ENCODE assay signal across 10 cellular contexts in the genomic region with DNA sequence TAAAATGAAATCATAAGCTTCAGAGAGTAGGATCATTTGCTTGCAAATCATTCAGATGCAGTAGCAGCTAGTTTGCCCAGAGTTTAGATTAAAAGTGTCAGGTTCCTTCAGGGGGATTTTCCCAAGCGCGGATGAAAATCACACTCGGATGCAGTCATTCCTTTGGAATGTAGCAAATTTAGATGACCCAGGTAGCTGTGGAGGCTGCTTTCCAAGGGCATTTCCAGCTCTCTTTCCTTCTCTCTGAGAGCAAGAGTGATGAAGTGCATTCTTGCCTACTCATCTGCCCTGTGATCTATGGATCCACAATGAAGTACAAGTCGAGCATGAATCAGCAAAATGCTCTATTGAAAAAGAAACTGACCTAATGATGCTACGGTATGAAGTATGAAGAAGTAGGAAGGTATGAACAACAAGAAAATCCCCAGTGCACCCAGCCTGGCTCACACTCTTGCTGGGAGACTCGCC.
A peak's percentile ranks its signal among the peaks of the same experiment; 100 is the strongest.
DNase-seq lines count a peak whose midpoint lies in the region; ATAC-seq and TF ChIP-seq lines count a peak whose summit lies in the region.
"Had no signal": no experiment of that assay in that cellular context is flagged by ENCODE, and none has a peak within 500 bp of the region (broad histone marks: within the 10 kb centered on the region; RNA-seq: fewer than 3 reads in every experiment).

No MANE protein-coding gene starts in this region.

- H3K4me3 ChIP-seq in thyroid gland (replicated peaks in 1 of 3): no peak overlapping the region
- H3K4me3 ChIP-seq: SK-N-MC had no signal

- peak overlapping the region; percentile 23 for H3K27ac Mint-ChIP-seq in WTC11

- H3K9me3 ChIP-seq in thyroid gland: no peaks in the 10 kb centered on the region

- ATAC-seq in WTC11: peak; percentile 79

- no peaks in the 10 kb centered on the region for H3K36me3 ChIP-seq in thyroid gland

- peak; percentile 70 for DNase-seq in HK-2 (ENCODE audit: unreplicated experiment)
- DNase-seq in WTC11 (ENCODE audit: low spot score): no peak
- peak; percentile 52 for DNase-seq in iPS DF 19.7 (ENCODE audit: low read depth, low spot score)
- peak; percentile 49 to 54 for DNase-seq in thyroid gland
- DNase-seq in stimulated activated CD4-positive, alpha-beta T cell treated with anti-CD3 and anti-CD28 coated beads, Interleukin-12 subunit alpha, Interleukin-12 subunit beta, amount 100 ng/mL, for 4 hours: no peak
- no peak for DNase-seq in activated CD4-positive, CD25-positive, alpha-beta regulatory T cell (lab: John Stamatoyannopoulos, UW)
- DNase-seq in DMS153 (lab: John Stamatoyannopoulos, UW): no peak
- DNase-seq: activated gamma-delta T cell; stimulated activated CD4-positive, alpha-beta T cell treated with anti-CD3 and anti-CD28 coated beads, Interleukin-4, amount 100 ng/mL, for 24 hours had no signal

- intact Hi-C loops in thyroid gland (cut with DNase I): no loop called here

- H3K4me1 ChIP-seq in thyroid gland: peaks cover 9 to 17% of the 10 kb centered on the region in 2 donors

- no peak overlapping the region for H3K4me3 Mint-ChIP-seq in WTC11

- H3K27ac ChIP-seq in thyroid gland: peak overlapping the region in 2 of 3 donors; percentile 25 to 51
- H3K27ac ChIP-seq: SK-N-MC had no signal

- CTCF ChIA-PET in WTC11 (lab: Charles Lee): interaction anchor here (1.5 kb wide), 1 partner anchor 200 kb away, joined by 5 read pairs; a partner anchor contains a TSS

- TF ChIP-seq POLR2A in thyroid gland (IDR thresholded peaks at IDR 0.05): no peak

- peaks cover 9% of the 10 kb centered on the region for H3K9me3 Mint-ChIP-seq in WTC11

- H3K27me3 ChIP-seq in thyroid gland: no peaks in the 10 kb centered on the region

- 26 to 33% methylated on average over 6 of the region's 6 CpGs for WGBS in thyroid gland, 2 donors

- POLR2A ChIA-PET in WTC11 (lab: Charles Lee): no interaction called here

- no peak for TF ChIP-seq CTCF in WTC11 (IDR thresholded peaks at IDR 0.05)
- no peak for TF ChIP-seq CTCF in thyroid gland (IDR thresholded peaks at IDR 0.05)

- H3K27me3 Mint-ChIP-seq in WTC11 (ENCODE audit: low read depth): no peaks in the 10 kb centered on the region

- no peaks in the 10 kb centered on the region for H3K36me3 Mint-ChIP-seq in WTC11

- H3K4me1 Mint-ChIP-seq in WTC11: peaks cover 11% of the 10 kb centered on the region

TF ChIP-seq in WTC11, 78 proteins besides CTCF, POLR2A, EP300 and RAD21:
- no peak for TF ChIP-seq CREM (CRISPR knock-in tag; IDR thresholded peaks at IDR 0.05)
- TF ChIP-seq, protein P1, sequence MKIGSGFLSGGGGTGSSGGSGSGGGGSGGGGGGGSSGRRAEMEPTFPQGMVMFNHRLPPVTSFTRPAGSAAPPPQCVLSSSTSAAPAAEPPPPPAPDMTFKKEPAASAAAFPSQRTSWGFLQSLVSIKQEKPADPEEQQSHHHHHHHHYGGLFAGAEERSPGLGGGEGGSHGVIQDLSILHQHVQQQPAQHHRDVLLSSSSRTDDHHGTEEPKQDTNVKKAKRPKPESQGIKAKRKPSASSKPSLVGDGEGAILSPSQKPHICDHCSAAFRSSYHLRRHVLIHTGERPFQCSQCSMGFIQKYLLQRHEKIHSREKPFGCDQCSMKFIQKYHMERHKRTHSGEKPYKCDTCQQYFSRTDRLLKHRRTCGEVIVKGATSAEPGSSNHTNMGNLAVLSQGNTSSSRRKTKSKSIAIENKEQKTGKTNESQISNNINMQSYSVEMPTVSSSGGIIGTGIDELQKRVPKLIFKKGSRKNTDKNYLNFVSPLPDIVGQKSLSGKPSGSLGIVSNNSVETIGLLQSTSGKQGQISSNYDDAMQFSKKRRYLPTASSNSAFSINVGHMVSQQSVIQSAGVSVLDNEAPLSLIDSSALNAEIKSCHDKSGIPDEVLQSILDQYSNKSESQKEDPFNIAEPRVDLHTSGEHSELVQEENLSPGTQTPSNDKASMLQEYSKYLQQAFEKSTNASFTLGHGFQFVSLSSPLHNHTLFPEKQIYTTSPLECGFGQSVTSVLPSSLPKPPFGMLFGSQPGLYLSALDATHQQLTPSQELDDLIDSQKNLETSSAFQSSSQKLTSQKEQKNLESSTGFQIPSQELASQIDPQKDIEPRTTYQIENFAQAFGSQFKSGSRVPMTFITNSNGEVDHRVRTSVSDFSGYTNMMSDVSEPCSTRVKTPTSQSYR (CRISPR knock-in tag; IDR thresholded peaks at IDR 0.05): no peak
- no peak for TF ChIP-seq ZNF121 (CRISPR knock-in tag; IDR thresholded peaks at IDR 0.05)
- TF ChIP-seq TEAD4 (CRISPR knock-in tag; IDR thresholded peaks at IDR 0.05): no peak
- TF ChIP-seq FOXJ3 (CRISPR knock-in tag; IDR thresholded peaks at IDR 0.05; ENCODE audit: borderline replicate concordance): no peak
- TF ChIP-seq, protein P2, sequence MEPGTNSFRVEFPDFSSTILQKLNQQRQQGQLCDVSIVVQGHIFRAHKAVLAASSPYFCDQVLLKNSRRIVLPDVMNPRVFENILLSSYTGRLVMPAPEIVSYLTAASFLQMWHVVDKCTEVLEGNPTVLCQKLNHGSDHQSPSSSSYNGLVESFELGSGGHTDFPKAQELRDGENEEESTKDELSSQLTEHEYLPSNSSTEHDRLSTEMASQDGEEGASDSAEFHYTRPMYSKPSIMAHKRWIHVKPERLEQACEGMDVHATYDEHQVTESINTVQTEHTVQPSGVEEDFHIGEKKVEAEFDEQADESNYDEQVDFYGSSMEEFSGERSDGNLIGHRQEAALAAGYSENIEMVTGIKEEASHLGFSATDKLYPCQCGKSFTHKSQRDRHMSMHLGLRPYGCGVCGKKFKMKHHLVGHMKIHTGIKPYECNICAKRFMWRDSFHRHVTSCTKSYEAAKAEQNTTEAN (CRISPR knock-in tag; IDR thresholded peaks at IDR 0.05): no peak
- TF ChIP-seq, protein P3, sequence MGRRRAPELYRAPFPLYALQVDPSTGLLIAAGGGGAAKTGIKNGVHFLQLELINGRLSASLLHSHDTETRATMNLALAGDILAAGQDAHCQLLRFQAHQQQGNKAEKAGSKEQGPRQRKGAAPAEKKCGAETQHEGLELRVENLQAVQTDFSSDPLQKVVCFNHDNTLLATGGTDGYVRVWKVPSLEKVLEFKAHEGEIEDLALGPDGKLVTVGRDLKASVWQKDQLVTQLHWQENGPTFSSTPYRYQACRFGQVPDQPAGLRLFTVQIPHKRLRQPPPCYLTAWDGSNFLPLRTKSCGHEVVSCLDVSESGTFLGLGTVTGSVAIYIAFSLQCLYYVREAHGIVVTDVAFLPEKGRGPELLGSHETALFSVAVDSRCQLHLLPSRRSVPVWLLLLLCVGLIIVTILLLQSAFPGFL (CRISPR knock-in tag; IDR thresholded peaks at IDR 0.05; ENCODE audit: borderline replicate concordance): no peak
- TF ChIP-seq, protein P4, sequence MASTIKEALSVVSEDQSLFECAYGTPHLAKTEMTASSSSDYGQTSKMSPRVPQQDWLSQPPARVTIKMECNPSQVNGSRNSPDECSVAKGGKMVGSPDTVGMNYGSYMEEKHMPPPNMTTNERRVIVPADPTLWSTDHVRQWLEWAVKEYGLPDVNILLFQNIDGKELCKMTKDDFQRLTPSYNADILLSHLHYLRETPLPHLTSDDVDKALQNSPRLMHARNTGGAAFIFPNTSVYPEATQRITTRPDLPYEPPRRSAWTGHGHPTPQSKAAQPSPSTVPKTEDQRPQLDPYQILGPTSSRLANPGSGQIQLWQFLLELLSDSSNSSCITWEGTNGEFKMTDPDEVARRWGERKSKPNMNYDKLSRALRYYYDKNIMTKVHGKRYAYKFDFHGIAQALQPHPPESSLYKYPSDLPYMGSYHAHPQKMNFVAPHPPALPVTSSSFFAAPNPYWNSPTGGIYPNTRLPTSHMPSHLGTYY (CRISPR knock-in tag; IDR thresholded peaks at IDR 0.05): no peak
- no peak for TF ChIP-seq ZNF317 (CRISPR knock-in tag; IDR thresholded peaks at IDR 0.05; ENCODE audit: borderline replicate concordance, low read depth)
- no peak for TF ChIP-seq ATF1 (CRISPR knock-in tag; IDR thresholded peaks at IDR 0.05)
- TF ChIP-seq, protein P5, sequence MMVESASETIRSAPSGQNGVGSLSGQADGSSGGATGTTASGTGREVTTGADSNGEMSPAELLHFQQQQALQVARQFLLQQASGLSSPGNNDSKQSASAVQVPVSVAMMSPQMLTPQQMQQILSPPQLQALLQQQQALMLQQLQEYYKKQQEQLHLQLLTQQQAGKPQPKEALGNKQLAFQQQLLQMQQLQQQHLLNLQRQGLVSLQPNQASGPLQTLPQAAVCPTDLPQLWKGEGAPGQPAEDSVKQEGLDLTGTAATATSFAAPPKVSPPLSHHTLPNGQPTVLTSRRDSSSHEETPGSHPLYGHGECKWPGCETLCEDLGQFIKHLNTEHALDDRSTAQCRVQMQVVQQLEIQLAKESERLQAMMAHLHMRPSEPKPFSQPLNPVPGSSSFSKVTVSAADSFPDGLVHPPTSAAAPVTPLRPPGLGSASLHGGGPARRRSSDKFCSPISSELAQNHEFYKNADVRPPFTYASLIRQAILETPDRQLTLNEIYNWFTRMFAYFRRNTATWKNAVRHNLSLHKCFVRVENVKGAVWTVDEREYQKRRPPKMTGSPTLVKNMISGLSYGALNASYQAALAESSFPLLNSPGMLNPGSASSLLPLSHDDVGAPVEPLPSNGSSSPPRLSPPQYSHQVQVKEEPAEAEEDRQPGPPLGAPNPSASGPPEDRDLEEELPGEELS (CRISPR knock-in tag; IDR thresholded peaks at IDR 0.05): no peak
- TF ChIP-seq FOXP1 (CRISPR knock-in tag; IDR thresholded peaks at IDR 0.05; ENCODE audit: borderline replicate concordance): no peak
- no peak for TF ChIP-seq NR2C2 (CRISPR knock-in tag; IDR thresholded peaks at IDR 0.05)
- no peak for TF ChIP-seq SP1 (CRISPR knock-in tag; conservative IDR thresholded peaks at IDR 0.05)
- TF ChIP-seq JUN (CRISPR knock-in tag; IDR thresholded peaks at IDR 0.05): no peak
TF ChIP-seq in WTC11: peak in this region for 0.

Comparison
In these comparisons a context has a peak if more than half of its experiments do, and no peak if none do; other contexts are left out.
1. DNase-seq: peak in HK-2 (single experiment), iPS DF 19.7 (single experiment) and thyroid gland (2 of 2); none in WTC11 (single experiment), stimulated activated CD4-positive, alpha-beta T cell treated with anti-CD3 and anti-CD28 coated beads, Interleukin-12 subunit alpha, Interleukin-12 subunit beta, amount 100 ng/mL, for 4 hours (single experiment), activated CD4-positive, CD25-positive, alpha-beta regulatory T cell (0 of 4) and DMS153 (single experiment).